ENCODE assay signal across 8 cellular contexts in genomic region chr1:211577277-211577825, GRCh38.
DNase-seq lines count a peak whose midpoint lies in the region; ATAC-seq and TF ChIP-seq lines count a peak whose summit lies in the region.

No MANE protein-coding gene starts in this region.

- H3K9ac ChIP-seq in KMS-11 (peak overlapping the region; percentile 66; the same call in 1 of the 2 replicates), mucosa of rectum (ENCODE audit: low read depth in 1 of 2, low read length in 2 of 2) (peak overlapping the region; percentile 96 to 97)

- ATAC-seq in HG02840 (IDR thresholded peaks at IDR 0.05; ENCODE audit: low FRiP score, unreplicated experiment), result no peak

- no peaks in the 10 kb centered on the region for H3K9me3 ChIP-seq in mucosa of rectum (ENCODE audit: control insufficient read depth in 2 of 2, low read length in 2 of 2)

- no peak for DNase-seq in AG10803 (ENCODE audit: low read depth)
- no peak for DNase-seq in cardiac fibroblast (ENCODE audit: low read depth in 2 of 2)
- no peak for DNase-seq in NCI-H187 (lab: John Stamatoyannopoulos, UW)
- DNase-seq in NCI-H146 treated with DMSO at 0.1 percent for 48 hours (lab: John Stamatoyannopoulos, UW; ENCODE audit: unreplicated experiment), result no peak
- no peak for DNase-seq in GM10266 (ENCODE audit: extremely low spot score)

- peaks cover 67% of the 10 kb centered on the region for H3K4me1 ChIP-seq in KMS-11 (ENCODE audit: low read depth, poor library complexity, severe bottlenecking)
- H3K4me1 ChIP-seq in mucosa of rectum (ENCODE audit: control insufficient read depth in 2 of 2, insufficient read depth in 2 of 2, low read length in 2 of 2), result peaks cover 18 to 29% of the 10 kb centered on the region in 2 donors

- peaks cover 14% of the 10 kb centered on the region; the same call in 1 of the 2 replicates for H4K20me1 ChIP-seq in KMS-11 (ENCODE audit: insufficient read depth)

- H3K27ac ChIP-seq in KMS-11 (no peak overlapping the region), mucosa of rectum (ENCODE audit: low read depth in 2 of 2, low read length in 2 of 2) (peak overlapping the region; percentile 96 to 97)

- peak overlapping the region; percentile 92 for H3K4me2 ChIP-seq in KMS-11

- H3K36me3 ChIP-seq in KMS-11 (ENCODE audit: insufficient read depth) (no peaks in the 10 kb centered on the region; the same call in 1 of the 2 replicates), mucosa of rectum (ENCODE audit: control insufficient read depth in 2 of 2, insufficient read depth in 2 of 2, low read length in 2 of 2) (peaks cover 13 to 17% of the 10 kb centered on the region in 2 donors)

- peak overlapping the region; percentile 85 for H3K4me3 ChIP-seq in AG10803 (ENCODE audit: low read length)
- H3K4me3 ChIP-seq in KMS-11 (IDR thresholded peaks at IDR 0.05; ENCODE audit: insufficient read depth, low read depth, low read length), result peak overlapping the region; percentile 98
- peak overlapping the region; percentile 94 to 97 for H3K4me3 ChIP-seq in cardiac fibroblast (replicated peaks in 1 of 2; ENCODE audit: low read depth in 2 of 2, low read length in 2 of 2)
- peak overlapping the region; percentile 92 to 98 for H3K4me3 ChIP-seq in mucosa of rectum (ENCODE audit: low read length in 2 of 2)

- H3K79me2 ChIP-seq in KMS-11 (ENCODE audit: insufficient read depth, low read depth), result peaks cover 48% of the 10 kb centered on the region; the same call in 1 of the 2 replicates

- peak overlapping the region; percentile 74 for H2AFZ ChIP-seq in KMS-11 (ENCODE audit: low read depth)

- TF ChIP-seq CTCF in AG10803 (conservative IDR thresholded peaks at IDR 0.05; ENCODE audit: low read length) (no peak), KMS-11 (conservative IDR thresholded peaks at IDR 0.05; ENCODE audit: low read depth, low read length) (no peak), cardiac fibroblast (IDR thresholded peaks at IDR 0.05; ENCODE audit: low read depth, low read length) (no peak), GM10266 (IDR thresholded peaks at IDR 0.05; ENCODE audit: control insufficient read depth, insufficient read depth, low read depth, missing control alignments) (no peak)

- H3K27me3 ChIP-seq in KMS-11 (ENCODE audit: insufficient read depth, low read depth) (no peaks in the 10 kb centered on the region), mucosa of rectum (ENCODE audit: control insufficient read depth in 2 of 2, insufficient read depth in 2 of 2, low read length in 2 of 2) (no peaks in the 10 kb centered on the region)
